In genomic region chr5:128082551-128083032, GRCh38 we compare ENCODE assay signal across 8 cellular contexts. TPM values are rescaled to one million over a fixed set of nuclear protein-coding genes. Genes with fewer than 3 reads are reported as not detected.
A peak's percentile ranks its signal among the peaks of the same experiment; 100 is the strongest.
DNase-seq lines count a peak whose midpoint lies in the region; ATAC-seq, FAIRE-seq and TF ChIP-seq lines count a peak whose summit lies in the region.

No MANE protein-coding gene starts in this region.

- CTCF ChIA-PET in A549 (lab: Yijun Ruan, JAX): interaction anchor here (0.9 to 3.0 kb wide), 4 partner anchors 10 to 509 kb away, joined by 3 to 15 read pairs (median 6); no protein-coding TSS in a partner anchor

- 0% methylated on average over 8 of the region's 25 CpGs for WGBS in A549 (ENCODE audit: missing lambda C conversion rate)

- H3K4me3 ChIP-seq in A549: peak overlapping the region; percentile 88
- peak overlapping the region; percentile 63 for H3K4me3 ChIP-seq in LNCaP clone FGC (ENCODE audit: low read depth, low read length)
- peak overlapping the region; percentile 92 for H3K4me3 ChIP-seq in coronary artery
- H3K4me3 ChIP-seq in mucosa of rectum (ENCODE audit: low read length in 2 of 2): peak overlapping the region; percentile 68 to 94

- no peaks in the 10 kb centered on the region for H3K36me3 ChIP-seq in mucosa of rectum (ENCODE audit: control insufficient read depth in 2 of 2, insufficient read depth in 2 of 2, low read length in 2 of 2)

- no peaks in the 10 kb centered on the region for H3K27me3 ChIP-seq in mucosa of rectum (ENCODE audit: control insufficient read depth in 2 of 2, insufficient read depth in 2 of 2, low read length in 2 of 2)

- TF ChIP-seq EP300 in A549 (IDR thresholded peaks at IDR 0.05): no peak

- H3K9me3 ChIP-seq in A549 (no peaks in the 10 kb centered on the region), mucosa of rectum (ENCODE audit: control insufficient read depth in 2 of 2, low read length in 2 of 2) (no peaks in the 10 kb centered on the region)

- TF ChIP-seq CTCF in A549 (IDR thresholded peaks at IDR 0.05) (no peak), LNCaP clone FGC (IDR thresholded peaks at IDR 0.05; ENCODE audit: control insufficient read depth, extremely low read depth, insufficient read depth) (no peak), coronary artery (IDR thresholded peaks at IDR 0.05) (no peak)

- peak overlapping the region; percentile 73 to 84 for H3K9ac ChIP-seq in mucosa of rectum (ENCODE audit: low read depth in 1 of 2, low read length in 2 of 2)

- peak overlapping the region; percentile 86 for H3K4me2 ChIP-seq in A549

- H3K27ac ChIP-seq in A549 (peak overlapping the region; percentile 95 to 99), coronary artery (peak overlapping the region; percentile 96 to 98), mucosa of rectum (ENCODE audit: low read depth in 2 of 2, low read length in 2 of 2) (peak overlapping the region; percentile 95 to 98)

- DNase-seq in A549 (ENCODE audit: low read depth in 1 of 2, low spot score in 1 of 2) (peak in 1 of 2 experiments; percentile 47), LNCaP clone FGC (ENCODE audit: low read depth) (no peak), coronary artery (ENCODE audit: low spot score) (no peak), NCI-H226 (no peak)
- no peak for DNase-seq in stimulated activated naive CD4-positive, alpha-beta T cell treated with Interleukin-2 at 50 U/mL for 16 hours (lab: John Stamatoyannopoulos, UW)

- TF ChIP-seq RAD21 in A549 (conservative IDR thresholded peaks at IDR 0.05 in 1 of 2, IDR thresholded peaks at IDR 0.05 in 1 of 2): no peak

- ATAC-seq in A549 (peak; percentile 40 to 61), GM19043 (IDR thresholded peaks at IDR 0.05; ENCODE audit: low read depth, unreplicated experiment) (peak; percentile 5), HG03095 (IDR thresholded peaks at IDR 0.05; ENCODE audit: unreplicated experiment) (no peak)

- no peak for FAIRE-seq in A549 (lab: Jason Lieb, UNC)

- no peak for TF ChIP-seq POLR2A in A549 (IDR thresholded peaks at IDR 0.05; ENCODE audit: low read length)

- H3K4me1 ChIP-seq in A549 (peaks cover 48% of the 10 kb centered on the region; the same call in 2 of the 3 replicates), mucosa of rectum (ENCODE audit: control insufficient read depth in 2 of 2, insufficient read depth in 2 of 2, low read length in 2 of 2) (peaks cover 5 to 7% of the 10 kb centered on the region in 2 donors)

- POLR2A ChIA-PET in A549 (lab: Yijun Ruan, JAX): interaction anchor here (1.1 to 2.2 kb wide), 7 partner anchors 29 to 205 kb away, joined by 3 to 11 read pairs (median 4); no protein-coding TSS in a partner anchor

TF ChIP-seq in A549, 52 proteins besides CTCF, POLR2A, EP300 and RAD21:
- TF ChIP-seq, protein P1, sequence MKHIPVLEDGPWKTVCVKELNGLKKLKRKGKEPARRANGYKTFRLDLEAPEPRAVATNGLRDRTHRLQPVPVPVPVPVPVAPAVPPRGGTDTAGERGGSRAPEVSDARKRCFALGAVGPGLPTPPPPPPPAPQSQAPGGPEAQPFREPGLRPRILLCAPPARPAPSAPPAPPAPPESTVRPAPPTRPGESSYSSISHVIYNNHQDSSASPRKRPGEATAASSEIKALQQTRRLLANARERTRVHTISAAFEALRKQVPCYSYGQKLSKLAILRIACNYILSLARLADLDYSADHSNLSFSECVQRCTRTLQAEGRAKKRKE (CRISPR knock-in tag; IDR thresholded peaks at IDR 0.05; ENCODE audit: low read depth): peak; percentile 57; the same call in 1 of the 2 replicates
- peak; percentile 81; the same call in 1 of the 2 replicates for TF ChIP-seq HOXB13 (CRISPR knock-in tag; IDR thresholded peaks at IDR 0.05; ENCODE audit: low read depth)
- TF ChIP-seq HDAC2 (IDR thresholded peaks at IDR 0.05): no peak
- TF ChIP-seq JUNB (IDR thresholded peaks at IDR 0.05): no peak
- 0 out of 2 replicates have a peak, but pooled peaks have one; percentile 42 for TF ChIP-seq HOXA7 (CRISPR knock-in tag; IDR thresholded peaks at IDR 0.05)
- TF ChIP-seq EHF (CRISPR knock-in tag; IDR thresholded peaks at IDR 0.05): peak; percentile 78; the same call in 1 of the 2 replicates
- TF ChIP-seq FOXS1 (CRISPR knock-in tag; IDR thresholded peaks at IDR 0.05): peak; percentile 70; the same call in 1 of the 2 replicates
- no peak for TF ChIP-seq RCOR1 (IDR thresholded peaks at IDR 0.05; ENCODE audit: low read depth, low read length)
TF ChIP-seq in A549: peak in this region for 5.

RNA-seq across cellular contexts. Expression of gene SLC12A2, which starts 1.0 kb away (rescaled TPM):
- polyA plus RNA-seq in A549 (2011; rRNA removed) (90.9 and 99.9 TPM in 2 replicates), A549 (2017; fragmentation: RNase III; extraction: RNeasy Plus Mini Kit Qiagen cat#74134 plus additional on column Dnase treatment) (15.0 to 19.6 TPM (median 17.1 TPM) in 3 replicates)
- 7.4 and 9.0 TPM in 2 replicates for polyA plus RNA-seq in A549 (2012; cell fraction: cytosol; rRNA removed)
- polyA plus RNA-seq in A549 (2012; cell fraction: nucleus; rRNA removed): 9.0 and 11.1 TPM in 2 replicates
- 130 and 147 TPM in 2 replicates for polyA minus RNA-seq in A549 (2011; rRNA and poly(A)+ RNA removed)
